21 cellular contexts compared by ENCODE assay signal in the genomic region with DNA sequence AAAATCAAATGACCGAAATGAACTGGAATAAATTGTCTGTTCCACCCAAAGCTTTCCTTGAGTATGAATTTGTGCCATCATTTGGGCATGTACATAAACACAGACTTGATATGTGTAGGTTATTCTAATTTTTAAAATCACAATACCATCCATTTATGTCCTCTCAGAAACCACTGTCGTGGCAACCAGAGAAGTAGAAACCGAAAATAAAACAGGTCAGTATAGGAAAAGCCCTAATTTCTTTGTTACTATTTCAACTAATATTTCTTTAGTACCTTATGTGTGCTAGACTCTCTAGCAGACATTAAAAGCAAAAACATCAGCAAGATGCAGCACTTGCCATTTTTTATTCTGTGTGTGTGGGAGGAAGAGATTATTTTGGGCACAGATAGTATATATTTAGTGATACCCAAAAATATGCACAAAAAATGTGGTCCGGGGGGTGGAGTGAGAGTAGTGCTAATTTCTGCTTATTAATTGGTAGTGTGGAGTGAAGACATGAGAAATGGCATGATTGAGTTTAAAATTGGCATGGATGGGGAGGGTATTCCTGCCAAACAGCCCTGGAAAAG.
DNase-seq lines count a peak whose midpoint lies in the region; ATAC-seq, FAIRE-seq and TF ChIP-seq lines count a peak whose summit lies in the region.
"Had no signal": no experiment of that assay in that cellular context is flagged by ENCODE, and none has a peak within 500 bp of the region (broad histone marks: within the 10 kb centered on the region; RNA-seq: fewer than 3 reads in every experiment).

No MANE protein-coding gene starts in this region.

- no peak overlapping the region for H3K9ac ChIP-seq in kidney (ENCODE audit: low read length in 2 of 2)

- TF ChIP-seq EP300 in upper lobe of left lung (IDR thresholded peaks at IDR 0.05): no peak

- ATAC-seq in GM18499 (IDR thresholded peaks at IDR 0.05; ENCODE audit: insufficient read depth, unreplicated experiment) (peak; percentile 39), GM19395 (IDR thresholded peaks at IDR 0.05; ENCODE audit: unreplicated experiment) (peak; percentile 64), HG02852 (IDR thresholded peaks at IDR 0.05; ENCODE audit: unreplicated experiment) (peak; percentile 55), HG03469 (IDR thresholded peaks at IDR 0.05; ENCODE audit: unreplicated experiment) (peak; percentile 57), upper lobe of left lung (ENCODE audit: low FRiP score in 2 of 2) (no peak), GM18505 (IDR thresholded peaks at IDR 0.05; ENCODE audit: unreplicated experiment) (no peak)
- ATAC-seq: CD8-positive, alpha-beta T cell; left colon had no signal

- TF ChIP-seq CTCF in kidney (IDR thresholded peaks at IDR 0.05; ENCODE audit: borderline replicate concordance, extremely low read depth, insufficient read depth): no peak
- no peak for TF ChIP-seq CTCF in upper lobe of left lung (IDR thresholded peaks at IDR 0.05)

- H3K9me3 ChIP-seq in kidney (ENCODE audit: control insufficient read depth in 1 of 2, low read length in 2 of 2) (no peaks in the 10 kb centered on the region), upper lobe of left lung (no peaks in the 10 kb centered on the region)

- no peaks in the 10 kb centered on the region for H3K27me3 ChIP-seq in upper lobe of left lung
- H3K27me3 ChIP-seq: cardiac muscle cell had no signal

- no peak for FAIRE-seq in kidney (lab: Jason Lieb, UNC)
- FAIRE-seq: H54 had no signal

- H3K27ac ChIP-seq in kidney (ENCODE audit: low read depth in 2 of 2, low read length in 2 of 2): no peak overlapping the region
- no peak overlapping the region for H3K27ac ChIP-seq in upper lobe of left lung
- H3K27ac ChIP-seq: cardiac muscle cell had no signal

- H3K4me1 ChIP-seq in kidney (ENCODE audit: control insufficient read depth in 1 of 2, insufficient read depth in 1 of 2, low read depth in 1 of 2, low read length in 2 of 2) (no peaks in the 10 kb centered on the region), upper lobe of left lung (no peaks in the 10 kb centered on the region)

- TF ChIP-seq POLR2A in upper lobe of left lung (IDR thresholded peaks at IDR 0.05) (no peak), GM18505 (IDR thresholded peaks at IDR 0.05; ENCODE audit: borderline replicate concordance, extremely low read depth, insufficient read depth, insufficient read length) (no peak)

- DNase-seq in kidney (no peak), NK-92 (lab: John Stamatoyannopoulos, UW; ENCODE audit: unreplicated experiment) (no peak), upper lobe of left lung (no peak)
- DNase-seq: activated CD4-positive, alpha-beta T cell treated with anti-CD3 and anti-CD28 coated beads for 1 hour; activated naive CD8-positive, alpha-beta T cell treated with anti-CD3 and anti-CD28 coated beads, Interleukin-2, amount 10 ng/mL, durations not matched to agents 7 days and 5 days; activated T-cell treated with anti-CD3 and anti-CD28 coated beads for 4 hours; CD8-positive, alpha-beta T cell; hippocampal formation; left colon; MV-4-11; NCI-H69; stimulated activated CD4-positive, alpha-beta T cell treated with anti-CD3 and anti-CD28 coated beads, Interleukin-4, amount 100 ng/mL, for 24 hours; T-helper 1 cell; trophoblast cell had no signal

- WGBS in upper lobe of left lung, 2 donors: 79 to 82% methylated on average over 4 of the region's 4 CpGs

- H3K36me3 ChIP-seq in kidney (ENCODE audit: control insufficient read depth in 1 of 2, insufficient read depth in 2 of 2, low read length in 2 of 2): no peaks in the 10 kb centered on the region
- H3K36me3 ChIP-seq in upper lobe of left lung: no peaks in the 10 kb centered on the region
- H3K36me3 ChIP-seq: cardiac muscle cell had no signal

- intact Hi-C loops in kidney (cut with DNase I): no loop called here

- H3K4me3 ChIP-seq in kidney (ENCODE audit: low read length in 2 of 2) (no peak overlapping the region), upper lobe of left lung (no peak overlapping the region)
- H3K4me3 ChIP-seq: cardiac muscle cell had no signal

Comparison
In these comparisons a context has a peak if more than half of its experiments do, and no peak if none do; other contexts are left out.
1. ATAC-seq: peak in GM18499 (single experiment), GM19395 (single experiment), HG02852 (single experiment) and HG03469 (single experiment); none in upper lobe of left lung (0 of 2) and GM18505 (single experiment).